1 cellular context compared by ENCODE assay signal in genomic region chrX:55057691-55058249, GRCh38.
TF ChIP-seq lines count a peak whose summit lies in the region.

No MANE protein-coding gene starts in this region.

TF ChIP-seq in HepG2, 621 proteins besides CTCF, POLR2A, EP300 and RAD21:
- TF ChIP-seq DMAP1 (CRISPR knock-in tag; IDR thresholded peaks at IDR 0.05) (no peak), SMC3 (IDR thresholded peaks at IDR 0.05; ENCODE audit: low read length) (peak; percentile 70), STAG1 (CRISPR knock-in tag; IDR thresholded peaks at IDR 0.05) (peak; percentile 83), ZBTB46 (CRISPR knock-in tag; IDR thresholded peaks at IDR 0.05; ENCODE audit: borderline replicate concordance) (no peak), CHCHD3 (CRISPR knock-in tag; IDR thresholded peaks at IDR 0.05) (no peak)
